12 cellular contexts compared by ENCODE assay signal in the genomic region with DNA sequence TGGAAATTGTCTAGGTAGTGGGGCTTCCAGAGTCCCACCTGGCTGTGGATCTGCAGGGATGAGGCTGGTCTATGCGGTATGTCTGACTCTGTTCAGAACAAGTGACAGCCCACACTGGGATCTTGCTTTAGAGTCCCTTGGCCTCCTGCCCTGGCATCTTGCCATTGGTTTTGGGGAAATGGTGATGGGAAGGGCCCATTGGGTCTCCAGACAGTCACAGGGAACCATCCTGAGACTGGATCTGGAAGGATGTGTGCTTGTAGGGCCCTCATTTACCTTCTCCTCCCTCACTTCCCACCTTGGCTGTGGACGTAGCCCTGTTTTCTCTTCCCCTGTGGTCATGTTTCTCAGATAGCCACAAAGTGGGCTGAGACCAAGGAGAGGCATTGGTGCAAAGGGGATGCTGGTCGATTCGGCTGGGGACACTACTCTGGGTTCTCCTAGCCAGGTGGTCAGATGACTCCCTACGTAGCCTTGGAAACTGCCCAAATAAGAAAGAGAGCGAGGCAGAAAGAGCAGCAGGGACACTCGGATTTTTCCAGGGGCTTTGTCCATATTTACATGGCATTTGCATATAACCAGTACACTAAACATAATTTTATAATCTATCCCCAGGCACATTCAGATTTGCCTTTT. TPM values are rescaled to one million over a fixed set of nuclear protein-coding genes. Genes with fewer than 3 reads are reported as not detected.
DNase-seq lines count a peak whose midpoint lies in the region; ATAC-seq and TF ChIP-seq lines count a peak whose summit lies in the region.
"Had no signal": no experiment of that assay in that cellular context is flagged by ENCODE, and none has a peak within 500 bp of the region (broad histone marks: within the 10 kb centered on the region; RNA-seq: fewer than 3 reads in every experiment).

No MANE protein-coding gene starts in this region.

- H3K9me3 Mint-ChIP-seq in CD4-positive, alpha-beta memory T cell = no peaks in the 10 kb centered on the region
- H3K9me3 Mint-ChIP-seq: activated T-helper 1 cell treated with anti-CD3 and anti-CD28 coated beads, Interleukin-12 subunit alpha, Interleukin-12 subunit beta, Interleukin-2, Interleukin-4 antibody, amounts not matched to agents 30 ng/mL and 10 ng/mL and 1 ng/mL, durations not matched to agents 14 hours and 24 hours and 36 hours had no signal

- CTCF ChIA-PET in CD4-positive, alpha-beta memory T cell (lab: Charles Lee; ENCODE audit: partially characterized antibody) = interaction anchor here (0.6 kb wide), 1 partner anchor 41 kb away, joined by 3 read pairs; no protein-coding TSS in a partner anchor

- no peak overlapping the region for H3K4me2 ChIP-seq in hepatocyte

- peaks cover 94% of the 10 kb centered on the region for H3K79me2 ChIP-seq in hepatocyte

- H3K4me3 Mint-ChIP-seq in CD4-positive, alpha-beta memory T cell = no peak overlapping the region
- H3K4me3 Mint-ChIP-seq: activated T-helper 1 cell treated with anti-CD3 and anti-CD28 coated beads, Interleukin-12 subunit alpha, Interleukin-12 subunit beta, Interleukin-2, Interleukin-4 antibody, amounts not matched to agents 30 ng/mL and 10 ng/mL and 1 ng/mL, durations not matched to agents 14 hours and 24 hours and 36 hours had no signal

- WGBS in hepatocyte (ENCODE audit: low lambda C conversion rate, missing lambda C conversion rate) = 90% methylated on average over 7 of the region's 7 CpGs
- WGBS in prostate gland = 14% methylated on average over 7 of the region's 7 CpGs

- no peaks in the 10 kb centered on the region for H3K36me3 ChIP-seq in CD4-positive, alpha-beta memory T cell (ENCODE audit: insufficient read depth, low read length)
- no peaks in the 10 kb centered on the region for H3K36me3 ChIP-seq in hepatocyte (replicated peaks; ENCODE audit: insufficient read depth, low read depth)
- no peaks in the 10 kb centered on the region for H3K36me3 ChIP-seq in prostate gland
- H3K36me3 ChIP-seq: cardiac muscle cell had no signal

- H3K4me1 ChIP-seq in CD4-positive, alpha-beta memory T cell (ENCODE audit: insufficient read depth, low read length) = no peaks in the 10 kb centered on the region
- H3K4me1 ChIP-seq in hepatocyte (ENCODE audit: insufficient read depth) = peaks cover 51% of the 10 kb centered on the region
- peaks cover 69% of the 10 kb centered on the region for H3K4me1 ChIP-seq in prostate gland (replicated peaks)

- no peak for TF ChIP-seq CTCF in VCaP (conservative IDR thresholded peaks at IDR 0.05)
- no peak for TF ChIP-seq CTCF in hepatocyte (IDR thresholded peaks at IDR 0.05; ENCODE audit: poor library complexity)
- TF ChIP-seq CTCF in prostate gland (IDR thresholded peaks at IDR 0.05) = no peak

- peaks cover 0 to 1% of the 10 kb centered on the region in 2 donors for H3K27me3 Mint-ChIP-seq in CD4-positive, alpha-beta memory T cell

- ATAC-seq in HG03039 (IDR thresholded peaks at IDR 0.05; ENCODE audit: unreplicated experiment) = no peak
- ATAC-seq in HG02798 (IDR thresholded peaks at IDR 0.05; ENCODE audit: poor library complexity, unreplicated experiment) = no peak

- no peaks in the 10 kb centered on the region for H3K36me3 Mint-ChIP-seq in CD4-positive, alpha-beta memory T cell

- intact Hi-C loops in CD4-positive, alpha-beta memory T cell (cut with micrococcal nuclease) = no loop called here
- intact Hi-C loops in prostate gland (cut with DNase I) = loop anchor here (2.0 kb wide), 1 partner anchor 13 kb away; no protein-coding TSS in a partner anchor

- H3K4me3 ChIP-seq in CD4-positive, alpha-beta memory T cell (ENCODE audit: low read length in 2 of 2) = no peak overlapping the region
- H3K4me3 ChIP-seq in hepatocyte (no peak overlapping the region), prostate gland (peak overlapping the region; percentile 4 to 26)
- H3K4me3 ChIP-seq: cardiac muscle cell had no signal

- no peaks in the 10 kb centered on the region for H3K9me3 ChIP-seq in CD4-positive, alpha-beta memory T cell (ENCODE audit: control insufficient read depth in 1 of 2, low read length in 2 of 2)
- H3K9me3 ChIP-seq in hepatocyte (ENCODE audit: low read depth) (no peaks in the 10 kb centered on the region), prostate gland (no peaks in the 10 kb centered on the region)

- no peak overlapping the region for H2AFZ ChIP-seq in hepatocyte

- no peaks in the 10 kb centered on the region for H3K9me2 ChIP-seq in hepatocyte (replicated peaks; ENCODE audit: insufficient read depth)

- TF ChIP-seq POLR2A in prostate gland (IDR thresholded peaks at IDR 0.05) = no peak

- H3K27ac ChIP-seq in CD4-positive, alpha-beta memory T cell (ENCODE audit: low read depth, low read length) = no peak overlapping the region
- H3K27ac ChIP-seq in VCaP = peak overlapping the region; percentile 100
- H3K27ac ChIP-seq in hepatocyte = peak overlapping the region; percentile 66
- peak overlapping the region; percentile 98 for H3K27ac ChIP-seq in prostate gland
- H3K27ac ChIP-seq: cardiac muscle cell had no signal

- peak overlapping the region in 4 of 7 donors; percentile 8 to 70 (median 54) for H3K27ac Mint-ChIP-seq in CD4-positive, alpha-beta memory T cell
- H3K27ac Mint-ChIP-seq: activated T-helper 1 cell treated with anti-CD3 and anti-CD28 coated beads, Interleukin-12 subunit alpha, Interleukin-12 subunit beta, Interleukin-2, Interleukin-4 antibody, amounts not matched to agents 30 ng/mL and 10 ng/mL and 1 ng/mL, durations not matched to agents 14 hours and 24 hours and 36 hours had no signal

- no peaks in the 10 kb centered on the region for H3K27me3 ChIP-seq in CD4-positive, alpha-beta memory T cell (ENCODE audit: insufficient read depth, low read length)
- H3K27me3 ChIP-seq in hepatocyte (no peaks in the 10 kb centered on the region), prostate gland (replicated peaks; ENCODE audit: insufficient read depth) (no peaks in the 10 kb centered on the region)
- H3K27me3 ChIP-seq: cardiac muscle cell had no signal

- no peaks in the 10 kb centered on the region for H4K20me1 ChIP-seq in hepatocyte (ENCODE audit: insufficient read depth, poor library complexity, severe bottlenecking)

- no peak for DNase-seq in CD4-positive, alpha-beta memory T cell
- DNase-seq in hepatocyte (ENCODE audit: low spot score) (no peak), prostate gland (ENCODE audit: low spot score) (no peak), AG08395 (ENCODE audit: low spot score) (no peak), HCEC 1CT (no peak)
- DNase-seq: kidney glomerular epithelial cell, NCI-H1436 had no signal

- POLR2A ChIA-PET in CD4-positive, alpha-beta memory T cell (lab: Charles Lee; ENCODE audit: partially characterized antibody) = no interaction called here

- H3K4me1 Mint-ChIP-seq in CD4-positive, alpha-beta memory T cell = peaks cover 0 to 23% (median 10%) of the 10 kb centered on the region in 4 donors

RNA-seq across cellular contexts. Expression of a gene that starts 15.1 kb away (rescaled TPM):
- total RNA-seq in CD4-positive, alpha-beta memory T cell = 10 to 100 TPM in 1 of 2 experiments, 1 to 10 TPM in 1; 9.1 to 12.0 TPM
- 1 to 10 TPM in 1 of 2 donors, under 1 TPM in 1; 0.94 to 2.8 TPM for polyA plus RNA-seq in CD4-positive, alpha-beta memory T cell
- 11.5 and 11.9 TPM in 2 replicates for total RNA-seq in hepatocyte
- 22.3 and 24.6 TPM in 2 replicates for polyA plus RNA-seq in hepatocyte
- total RNA-seq in prostate gland = 10 to 100 TPM; 91.9 to 95.9 TPM

Comparison
In these comparisons a context has a peak if more than half of its experiments do, and no peak if none do; other contexts are left out.
1. H3K4me3 ChIP-seq: peak in prostate gland (2 of 2); none in CD4-positive, alpha-beta memory T cell (0 of 2) and hepatocyte (single experiment).